17 cellular contexts compared by ENCODE assay signal in the genomic region with DNA sequence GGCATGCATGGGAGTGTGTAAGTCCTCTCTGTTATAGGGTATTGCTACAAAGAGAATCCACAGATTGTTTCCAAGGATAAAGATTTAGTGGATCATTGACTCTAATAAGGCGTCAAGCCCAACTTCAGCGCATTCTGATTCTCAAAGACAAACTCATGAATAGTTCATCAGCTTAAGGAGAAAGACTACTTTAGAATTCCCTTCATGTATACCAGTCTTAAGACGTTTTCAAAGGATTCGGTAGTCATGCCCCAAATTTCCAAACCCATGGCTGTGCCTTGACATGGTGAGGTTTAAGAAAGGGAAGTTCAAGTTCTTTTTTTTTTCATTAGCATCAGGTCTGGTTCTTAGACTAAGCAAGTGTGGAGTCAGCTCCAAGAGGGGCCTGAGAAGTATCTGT. TPM values are rescaled to one million over a fixed set of nuclear protein-coding genes. Genes with fewer than 3 reads are reported as not detected.
DNase-seq lines count a peak whose midpoint lies in the region; ATAC-seq and TF ChIP-seq lines count a peak whose summit lies in the region.
"Had no signal": no experiment of that assay in that cellular context is flagged by ENCODE, and none has a peak within 500 bp of the region (broad histone marks: within the 10 kb centered on the region; RNA-seq: fewer than 3 reads in every experiment).

No MANE protein-coding gene starts in this region.

- no peak overlapping the region for H3K4me3 Mint-ChIP-seq in activated naive CD4-positive, alpha-beta T cell treated with anti-CD3 and anti-CD28 coated beads for 36 hours
- H3K4me3 Mint-ChIP-seq: B cell; CD8-positive, alpha-beta T cell; H9 had no signal

- H3K9me3 ChIP-seq in left ventricle myocardium inferior (replicated peaks) (peaks cover 15% of the 10 kb centered on the region), Karpas-422 (ENCODE audit: low read length) (no peaks in the 10 kb centered on the region)
- H3K9me3 ChIP-seq: BLaER1 treated with 17β-estradiol and CSF1 and Interleukin-3, amounts not matched to agents 10 nM and 100 nM had no signal

- CTCF ChIA-PET in activated naive CD4-positive, alpha-beta T cell treated with anti-CD3 and anti-CD28 coated beads for 36 hours (lab: Charles Lee): interaction anchor here (0.7 to 3.8 kb wide), 9 partner anchors 10 to 401 kb away, joined by 3 to 25 read pairs (median 5); no protein-coding TSS in a partner anchor

- H2AFZ ChIP-seq in Karpas-422 (ENCODE audit: low read length): no peak overlapping the region

- no peaks in the 10 kb centered on the region for H3K9me2 ChIP-seq in Karpas-422 (replicated peaks; ENCODE audit: insufficient read depth, low read length)

- H3K4me3 ChIP-seq in left ventricle myocardium inferior: no peak overlapping the region
- H3K4me3 ChIP-seq in Karpas-422 (ENCODE audit: low read length): no peak overlapping the region
- H3K4me3 ChIP-seq: BLaER1 treated with 17β-estradiol and CSF1 and Interleukin-3, amounts not matched to agents 10 nM and 100 nM had no signal

- H3K27ac ChIP-seq in left ventricle myocardium inferior (replicated peaks): peak overlapping the region; percentile 91
- peak overlapping the region; percentile 28 for H3K27ac ChIP-seq in caudate nucleus (ENCODE audit: low read depth, low read length)
- no peak overlapping the region for H3K27ac ChIP-seq in Karpas-422 (ENCODE audit: low read length)
- H3K27ac ChIP-seq: BLaER1 treated with 17β-estradiol and CSF1 and Interleukin-3, amounts not matched to agents 10 nM and 100 nM had no signal

- no peak overlapping the region for H3K9ac ChIP-seq in Karpas-422 (ENCODE audit: low read length)
- H3K9ac ChIP-seq: BLaER1 treated with 17β-estradiol and CSF1 and Interleukin-3, amounts not matched to agents 10 nM and 100 nM had no signal

- no peaks in the 10 kb centered on the region for H3K4me1 Mint-ChIP-seq in activated naive CD4-positive, alpha-beta T cell treated with anti-CD3 and anti-CD28 coated beads for 36 hours (ENCODE audit: low read depth)
- H3K4me1 Mint-ChIP-seq: B cell had no signal

- no peak for ATAC-seq in left ventricle myocardium superior
- ATAC-seq: CD8-positive, alpha-beta T cell; HepG2 had no signal

- no peaks in the 10 kb centered on the region for H3K36me3 Mint-ChIP-seq in activated naive CD4-positive, alpha-beta T cell treated with anti-CD3 and anti-CD28 coated beads for 36 hours (ENCODE audit: low read depth)
- H3K36me3 Mint-ChIP-seq: CD8-positive, alpha-beta T cell had no signal

- DNase-seq in left ventricle myocardium inferior (no peak), left ventricle myocardium superior (no peak), caudate nucleus (lab: John Stamatoyannopoulos, UW) (peak in 3 of 61 donors; percentile 12 to 42 (median 42)), midbrain (lab: John Stamatoyannopoulos, UW) (peak; percentile 22), putamen (ENCODE audit: low spot score) (peak; percentile 59), Karpas-422 (no peak), mucosa of gallbladder (ENCODE audit: low spot score) (no peak)
- no peak for DNase-seq in activated naive CD4-positive, alpha-beta T cell treated with anti-CD3 and anti-CD28 coated beads for 36 hours
- DNase-seq: 8988T; Calu3; CD8-positive, alpha-beta T cell; DMS79 treated with DMSO at 0.1 percent for 48 hours; GF-D8; H9 had no signal

- intact Hi-C loops in left ventricle myocardium inferior (cut with micrococcal nuclease) (loop anchor here (10.0 kb wide), 1 partner anchor 230 kb away; no protein-coding TSS in a partner anchor), left ventricle myocardium superior (cut with micrococcal nuclease) (no loop called here)
- intact Hi-C loops in activated naive CD4-positive, alpha-beta T cell treated with anti-CD3 and anti-CD28 coated beads for 36 hours (cut with micrococcal nuclease): loop anchor here (5.0 to 10.0 kb wide), 2 partner anchors 173 to 420 kb away; no protein-coding TSS in a partner anchor

- no peaks in the 10 kb centered on the region for H3K27me3 ChIP-seq in left ventricle myocardium inferior (ENCODE audit: low read depth)
- H3K27me3 ChIP-seq in Karpas-422 (ENCODE audit: low read length): no peaks in the 10 kb centered on the region
- H3K27me3 ChIP-seq: BLaER1 treated with 17β-estradiol and CSF1 and Interleukin-3, amounts not matched to agents 10 nM and 100 nM had no signal

- peaks cover 2% of the 10 kb centered on the region for H3K9me3 Mint-ChIP-seq in activated naive CD4-positive, alpha-beta T cell treated with anti-CD3 and anti-CD28 coated beads for 36 hours
- H3K9me3 Mint-ChIP-seq: CD8-positive, alpha-beta T cell had no signal

- H3K36me3 ChIP-seq in left ventricle myocardium inferior: no peaks in the 10 kb centered on the region
- H3K36me3 ChIP-seq in Karpas-422 (ENCODE audit: insufficient read depth, low read length): no peaks in the 10 kb centered on the region
- H3K36me3 ChIP-seq: BLaER1 treated with 17β-estradiol and CSF1 and Interleukin-3, amounts not matched to agents 10 nM and 100 nM had no signal

- H3K4me2 ChIP-seq in Karpas-422 (ENCODE audit: low read depth, low read length, poor library complexity, severe bottlenecking): no peak overlapping the region
- H3K4me2 ChIP-seq: BLaER1 treated with 17β-estradiol and CSF1 and Interleukin-3, amounts not matched to agents 10 nM and 100 nM had no signal

- H3K4me1 ChIP-seq in left ventricle myocardium inferior (peaks cover 60% of the 10 kb centered on the region), Karpas-422 (ENCODE audit: low read length) (no peaks in the 10 kb centered on the region)

- H4K20me1 ChIP-seq in Karpas-422 (ENCODE audit: insufficient read depth, low read depth, low read length): no peaks in the 10 kb centered on the region
- H4K20me1 ChIP-seq: BLaER1 treated with 17β-estradiol and CSF1 and Interleukin-3, amounts not matched to agents 10 nM and 100 nM had no signal

- H3K27me3 Mint-ChIP-seq in activated naive CD4-positive, alpha-beta T cell treated with anti-CD3 and anti-CD28 coated beads for 36 hours (ENCODE audit: low read depth): peaks cover 12% of the 10 kb centered on the region

- TF ChIP-seq CTCF in left ventricle myocardium inferior (IDR thresholded peaks at IDR 0.05; ENCODE audit: borderline replicate concordance): no peak

- H3K27ac Mint-ChIP-seq in activated naive CD4-positive, alpha-beta T cell treated with anti-CD3 and anti-CD28 coated beads for 36 hours: no peak overlapping the region
- H3K27ac Mint-ChIP-seq: B cell; CD8-positive, alpha-beta T cell; H9 had no signal

- H3K79me2 ChIP-seq in Karpas-422 (ENCODE audit: low read length): no peaks in the 10 kb centered on the region

RNA-seq across cellular contexts. Expression of gene ABLIM1, which starts 46.6 kb away (rescaled TPM):
- total RNA-seq in left ventricle myocardium inferior: 674 TPM
- 808 TPM for total RNA-seq in left ventricle myocardium superior
- total RNA-seq in Karpas-422 (2014; rRNA removed; shearing (Covaris generic); ENCODE audit: low replicate concordance): 73.4 and 131 TPM in 2 replicates
- 100 to 1,000 TPM; 157 to 159 TPM for total RNA-seq in activated naive CD4-positive, alpha-beta T cell treated with anti-CD3 and anti-CD28 coated beads for 36 hours
- 103 TPM for total RNA-seq in mucosa of gallbladder

Comparison
In these comparisons a context has a peak if more than half of its experiments do, and no peak if none do; other contexts are left out.
1. DNase-seq: peak in midbrain (single experiment) and putamen (single experiment); none in left ventricle myocardium inferior (single experiment), left ventricle myocardium superior (single experiment), Karpas-422 (single experiment), activated naive CD4-positive, alpha-beta T cell treated with anti-CD3 and anti-CD28 coated beads for 36 hours (single experiment) and mucosa of gallbladder (single experiment).